9 cellular contexts compared by ENCODE assay signal in the genomic region with DNA sequence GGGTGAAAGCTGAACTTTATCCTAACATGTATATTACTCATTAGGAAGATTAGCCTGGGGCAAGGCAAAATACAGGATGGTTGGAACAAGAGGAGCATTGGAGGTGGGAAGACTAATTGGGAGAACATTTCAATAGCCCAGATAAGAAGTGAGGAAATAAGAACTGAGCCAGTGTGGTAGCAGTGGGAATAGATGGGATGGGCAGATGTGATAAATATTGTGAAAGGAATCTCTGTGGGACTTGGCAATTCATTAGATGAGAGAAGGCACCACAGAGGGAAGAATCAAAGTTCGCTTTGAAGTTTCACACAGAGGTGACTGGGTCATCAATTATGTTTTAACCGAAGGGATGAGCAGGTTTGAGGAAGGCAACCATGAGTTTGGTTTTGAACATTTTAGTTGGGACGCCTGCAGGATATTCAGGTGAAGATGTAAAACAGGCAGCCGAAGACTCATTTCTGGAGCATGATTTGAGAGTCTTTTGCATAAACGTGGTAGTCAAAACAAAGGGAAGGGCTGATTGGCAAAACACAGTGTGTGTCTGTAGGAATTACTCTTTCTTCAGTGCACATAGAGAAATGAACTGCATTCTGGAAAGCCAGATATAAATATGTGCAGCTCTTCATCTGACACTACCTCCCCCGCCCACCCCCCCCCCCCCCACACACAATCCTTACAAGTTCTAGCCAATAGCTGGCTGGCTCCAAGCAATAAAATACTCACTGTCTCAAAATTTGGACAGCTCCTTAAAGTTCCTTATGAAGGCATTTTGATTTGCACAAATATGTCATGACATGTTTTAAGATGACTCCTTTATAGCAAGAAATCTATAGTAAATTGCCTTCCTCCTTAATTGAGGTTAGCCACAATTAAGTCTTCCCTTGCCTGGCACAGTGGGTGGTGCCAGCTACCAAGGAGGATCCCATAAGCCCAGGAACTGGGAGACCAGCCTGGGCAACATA. TPM values are rescaled to one million over a fixed set of nuclear protein-coding genes. Genes with fewer than 3 reads are reported as not detected.
DNase-seq lines count a peak whose midpoint lies in the region; TF ChIP-seq lines count a peak whose summit lies in the region.
"Had no signal": no experiment of that assay in that cellular context is flagged by ENCODE, and none has a peak within 500 bp of the region (broad histone marks: within the 10 kb centered on the region; RNA-seq: fewer than 3 reads in every experiment).

No MANE protein-coding gene starts in this region.

- peaks cover 0 to 1% of the 10 kb centered on the region in 2 donors for H3K36me3 Mint-ChIP-seq in CD4-positive, alpha-beta memory T cell

- H3K4me3 Mint-ChIP-seq in CD4-positive, alpha-beta memory T cell: peak overlapping the region; percentile 42 to 90 (median 69)

- H3K9me3 ChIP-seq in CD4-positive, alpha-beta memory T cell (ENCODE audit: control insufficient read depth in 1 of 2, low read length in 2 of 2): no peaks in the 10 kb centered on the region
- H3K9me3 ChIP-seq in SK-N-MC (ENCODE audit: low read depth, low read length) (no peaks in the 10 kb centered on the region), testis (no peaks in the 10 kb centered on the region)

- TF ChIP-seq POLR2A in testis (IDR thresholded peaks at IDR 0.05): no peak

- intact Hi-C loops in CD4-positive, alpha-beta memory T cell (cut with micrococcal nuclease): loop anchor here (5.0 kb wide), 1 partner anchor 70 kb away; no protein-coding TSS in a partner anchor
- intact Hi-C loops in testis (cut with DNase I; ENCODE audit: low total_unique reads): loop anchor here (5.0 kb wide), 1 partner anchor 65 kb away; no protein-coding TSS in a partner anchor
- intact Hi-C loops in posterior vena cava (cut with DNase I): no loop called here

- no peaks in the 10 kb centered on the region for H3K9me3 Mint-ChIP-seq in CD4-positive, alpha-beta memory T cell

- H3K27me3 Mint-ChIP-seq in CD4-positive, alpha-beta memory T cell: no peaks in the 10 kb centered on the region

- peak overlapping the region; percentile 6 for H3K9ac ChIP-seq in SK-N-MC (ENCODE audit: insufficient read length)

- H3K4me1 ChIP-seq in CD4-positive, alpha-beta memory T cell (ENCODE audit: insufficient read depth, low read length): peaks cover 26% of the 10 kb centered on the region
- peaks cover 5% of the 10 kb centered on the region for H3K4me1 ChIP-seq in testis
- H3K4me1 ChIP-seq: parathyroid adenoma had no signal

- POLR2A ChIA-PET in CD4-positive, alpha-beta memory T cell (lab: Charles Lee; ENCODE audit: partially characterized antibody): interaction anchor here (0.7 to 4.3 kb wide), 9 partner anchors 13 to 240 kb away, joined by 3 to 19 read pairs (median 4); partner anchors contain the start of genes ACTR2, CEP68 and RAB1A

- H3K27ac ChIP-seq in CD4-positive, alpha-beta memory T cell (ENCODE audit: low read depth, low read length): no peak overlapping the region
- H3K27ac ChIP-seq in SK-N-MC: peak overlapping the region; percentile 89
- peak overlapping the region; percentile 85 to 95 for H3K27ac ChIP-seq in testis

- no peaks in the 10 kb centered on the region for H3K36me3 ChIP-seq in CD4-positive, alpha-beta memory T cell (ENCODE audit: insufficient read depth, low read length)
- peaks cover 2% of the 10 kb centered on the region; the same call in 1 of the 2 replicates for H3K36me3 ChIP-seq in SK-N-MC (ENCODE audit: insufficient read depth, low read length)
- no peaks in the 10 kb centered on the region for H3K36me3 ChIP-seq in testis (ENCODE audit: low read depth, missing control alignments)

- H3K27me3 ChIP-seq in CD4-positive, alpha-beta memory T cell (ENCODE audit: insufficient read depth, low read length): no peaks in the 10 kb centered on the region
- no peaks in the 10 kb centered on the region for H3K27me3 ChIP-seq in testis

- no peak for TF ChIP-seq CTCF in GM20000 (IDR thresholded peaks at IDR 0.05; ENCODE audit: extremely low read depth, missing control alignments)
- no peak for TF ChIP-seq CTCF in fibroblast of the aortic adventitia (IDR thresholded peaks at IDR 0.05; ENCODE audit: insufficient read depth, low read length)
- no peak for TF ChIP-seq CTCF in testis (IDR thresholded peaks at IDR 0.05)

- CTCF ChIA-PET in CD4-positive, alpha-beta memory T cell (lab: Charles Lee; ENCODE audit: partially characterized antibody): interaction anchor here (0.7 to 2.0 kb wide), 4 partner anchors 8 to 69 kb away, joined by 4 to 9 read pairs (median 5); no protein-coding TSS in a partner anchor

- peaks cover 16 to 36% (median 28%) of the 10 kb centered on the region in 4 donors for H3K4me1 Mint-ChIP-seq in CD4-positive, alpha-beta memory T cell

- no peak overlapping the region for H3K4me3 ChIP-seq in CD4-positive, alpha-beta memory T cell (ENCODE audit: low read length in 2 of 2)
- H3K4me3 ChIP-seq in SK-N-MC (peak overlapping the region; percentile 54), fibroblast of the aortic adventitia (ENCODE audit: low read depth, low read length) (peak overlapping the region; percentile 87), testis (peak overlapping the region; percentile 69 to 72)

- peak overlapping the region in 6 of 7 donors; percentile 0 to 75 (median 37) for H3K27ac Mint-ChIP-seq in CD4-positive, alpha-beta memory T cell

- WGBS in testis, 2 donors: 39 to 46% methylated on average over 6 of the region's 6 CpGs

- DNase-seq in CD4-positive, alpha-beta memory T cell: no peak
- peak; percentile 75 for DNase-seq in GM20000 (ENCODE audit: low spot score)
- peak; percentile 87 for DNase-seq in SK-N-MC (ENCODE audit: low read depth, low spot score)
- DNase-seq in fibroblast of the aortic adventitia (ENCODE audit: low read depth): peak; percentile 45
- DNase-seq in testis: no peak
- DNase-seq in activated gamma-delta T cell (lab: John Stamatoyannopoulos, UW): no peak
- DNase-seq in NCI-H1436 (lab: John Stamatoyannopoulos, UW): no peak
- no peak for DNase-seq in posterior vena cava (ENCODE audit: low spot score)

RNA-seq across cellular contexts. Expression of gene SLC1A4, which starts 1.9 kb away (rescaled TPM):
- total RNA-seq in CD4-positive, alpha-beta memory T cell: 10 to 100 TPM in 1 of 2 experiments, 1 to 10 TPM in 1; 8.2 to 10.3 TPM
- 1 to 10 TPM; 1.6 to 2.0 TPM for polyA plus RNA-seq in CD4-positive, alpha-beta memory T cell
- total RNA-seq in fibroblast of the aortic adventitia (ENCODE audit: low replicate concordance): 9.5 and 24.1 TPM in 2 replicates
- 10 to 100 TPM; 14.3 to 17.8 TPM for total RNA-seq in testis
- 28.5 TPM for polyA plus RNA-seq in testis (ENCODE audit: insufficient read depth, low read depth, low replicate concordance)
- 10 to 100 TPM; 13.9 to 16.4 TPM for total RNA-seq in posterior vena cava

Comparison
In these comparisons a context has a peak if more than half of its experiments do, and no peak if none do; other contexts are left out.
1. DNase-seq: peak in GM20000 (single experiment), SK-N-MC (single experiment) and fibroblast of the aortic adventitia (single experiment); none in CD4-positive, alpha-beta memory T cell (0 of 5), testis (single experiment), activated gamma-delta T cell (single experiment), NCI-H1436 (single experiment) and posterior vena cava (single experiment).
2. H3K4me3 ChIP-seq: peak in SK-N-MC (single experiment), fibroblast of the aortic adventitia (single experiment) and testis (2 of 2); none in CD4-positive, alpha-beta memory T cell (0 of 2).
3. intact Hi-C loops: an anchor here in CD4-positive, alpha-beta memory T cell (5.0 kb wide) and testis (5.0 kb wide); none called in posterior vena cava.